ENCODE assay signal across 11 cellular contexts in the genomic region with DNA sequence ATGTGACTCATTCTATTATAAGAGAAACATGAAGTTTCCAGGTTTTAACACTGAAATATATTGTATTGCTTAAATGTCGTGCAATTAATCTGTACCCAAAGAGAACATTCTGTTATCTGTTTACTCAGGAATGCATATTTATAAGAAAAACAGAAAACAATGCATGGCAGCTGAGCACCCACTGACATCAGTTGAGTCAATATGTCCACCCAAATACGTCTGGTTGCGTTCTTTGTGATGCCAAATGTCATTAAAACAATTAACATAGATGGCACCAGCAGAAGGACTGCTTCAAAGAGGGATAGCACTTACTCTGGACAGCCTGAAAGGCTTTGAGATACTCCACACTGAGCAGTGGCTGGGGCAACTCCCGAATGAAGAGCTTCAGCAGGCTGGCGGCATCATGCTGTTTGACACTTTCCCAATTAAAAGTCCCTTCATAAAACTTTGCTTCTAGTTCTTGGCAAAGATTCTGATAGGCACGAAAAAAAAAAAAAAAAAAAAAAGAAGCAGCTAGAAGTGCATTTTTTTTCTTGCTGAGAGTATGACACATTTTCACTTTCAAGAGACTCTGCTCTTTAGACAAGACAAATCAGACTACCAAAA.
A peak's percentile ranks its signal among the peaks of the same experiment; 100 is the strongest.
DNase-seq lines count a peak whose midpoint lies in the region; ATAC-seq, FAIRE-seq and TF ChIP-seq lines count a peak whose summit lies in the region.
"Had no signal": no experiment of that assay in that cellular context is flagged by ENCODE, and none has a peak within 500 bp of the region (broad histone marks: within the 10 kb centered on the region; RNA-seq: fewer than 3 reads in every experiment).

No MANE protein-coding gene starts in this region.

- peak; percentile 5 for FAIRE-seq in islet of Langerhans (lab: Jason Lieb, UNC)

- TF ChIP-seq CTCF in GM20000 (IDR thresholded peaks at IDR 0.05; ENCODE audit: extremely low read depth, missing control alignments): no peak

- peak; percentile 33 for DNase-seq in A172 (ENCODE audit: low spot score)
- peak; percentile 15 for DNase-seq in GM20000 (ENCODE audit: low spot score)
- DNase-seq in NOMO-1 treated with DMSO at 0.1 percent for 48 hours (lab: John Stamatoyannopoulos, UW; ENCODE audit: unreplicated experiment): no peak
- DNase-seq in NCI-H1436 (lab: John Stamatoyannopoulos, UW): no peak
- DNase-seq: activated CD8-positive, alpha-beta memory T cell treated with anti-CD3 and anti-CD28 coated beads, Interleukin-2, amount 50 U/mL, for 4 hours; DMS 273 treated with DMSO at 0.1 percent for 48 hours; erythroblast had no signal

- ATAC-seq in SK-N-SH treated with all-trans-retinoic acid at 6 μM for 48 hours (peak; percentile 51), HG03520 (IDR thresholded peaks at IDR 0.05; ENCODE audit: unreplicated experiment) (no peak), GM21447 (IDR thresholded peaks at IDR 0.05; ENCODE audit: unreplicated experiment) (no peak)

TF ChIP-seq in SK-N-SH treated with all-trans-retinoic acid at 6 μM for 48 hours, 23 proteins besides CTCF, POLR2A, EP300 and RAD21:
- no peak for TF ChIP-seq ZNF70 (CRISPR knock-in tag; IDR thresholded peaks at IDR 0.05)
- TF ChIP-seq ISL1 (CRISPR knock-in tag; IDR thresholded peaks at IDR 0.05): no peak
- TF ChIP-seq, protein P1, sequence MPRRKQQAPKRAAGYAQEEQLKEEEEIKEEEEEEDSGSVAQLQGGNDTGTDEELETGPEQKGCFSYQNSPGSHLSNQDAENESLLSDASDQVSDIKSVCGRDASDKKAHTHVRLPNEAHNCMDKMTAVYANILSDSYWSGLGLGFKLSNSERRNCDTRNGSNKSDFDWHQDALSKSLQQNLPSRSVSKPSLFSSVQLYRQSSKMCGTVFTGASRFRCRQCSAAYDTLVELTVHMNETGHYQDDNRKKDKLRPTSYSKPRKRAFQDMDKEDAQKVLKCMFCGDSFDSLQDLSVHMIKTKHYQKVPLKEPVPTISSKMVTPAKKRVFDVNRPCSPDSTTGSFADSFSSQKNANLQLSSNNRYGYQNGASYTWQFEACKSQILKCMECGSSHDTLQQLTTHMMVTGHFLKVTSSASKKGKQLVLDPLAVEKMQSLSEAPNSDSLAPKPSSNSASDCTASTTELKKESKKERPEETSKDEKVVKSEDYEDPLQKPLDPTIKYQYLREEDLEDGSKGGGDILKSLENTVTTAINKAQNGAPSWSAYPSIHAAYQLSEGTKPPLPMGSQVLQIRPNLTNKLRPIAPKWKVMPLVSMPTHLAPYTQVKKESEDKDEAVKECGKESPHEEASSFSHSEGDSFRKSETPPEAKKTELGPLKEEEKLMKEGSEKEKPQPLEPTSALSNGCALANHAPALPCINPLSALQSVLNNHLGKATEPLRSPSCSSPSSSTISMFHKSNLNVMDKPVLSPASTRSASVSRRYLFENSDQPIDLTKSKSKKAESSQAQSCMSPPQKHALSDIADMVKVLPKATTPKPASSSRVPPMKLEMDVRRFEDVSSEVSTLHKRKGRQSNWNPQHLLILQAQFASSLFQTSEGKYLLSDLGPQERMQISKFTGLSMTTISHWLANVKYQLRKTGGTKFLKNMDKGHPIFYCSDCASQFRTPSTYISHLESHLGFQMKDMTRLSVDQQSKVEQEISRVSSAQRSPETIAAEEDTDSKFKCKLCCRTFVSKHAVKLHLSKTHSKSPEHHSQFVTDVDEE (CRISPR knock-in tag; IDR thresholded peaks at IDR 0.05): no peak
- no peak for TF ChIP-seq ZFP30 (CRISPR knock-in tag; IDR thresholded peaks at IDR 0.05)
- no peak for TF ChIP-seq CSDC2 (CRISPR knock-in tag; IDR thresholded peaks at IDR 0.05)
- no peak for TF ChIP-seq GLIS3 (CRISPR knock-in tag; IDR thresholded peaks at IDR 0.05)
- TF ChIP-seq, protein P2, sequence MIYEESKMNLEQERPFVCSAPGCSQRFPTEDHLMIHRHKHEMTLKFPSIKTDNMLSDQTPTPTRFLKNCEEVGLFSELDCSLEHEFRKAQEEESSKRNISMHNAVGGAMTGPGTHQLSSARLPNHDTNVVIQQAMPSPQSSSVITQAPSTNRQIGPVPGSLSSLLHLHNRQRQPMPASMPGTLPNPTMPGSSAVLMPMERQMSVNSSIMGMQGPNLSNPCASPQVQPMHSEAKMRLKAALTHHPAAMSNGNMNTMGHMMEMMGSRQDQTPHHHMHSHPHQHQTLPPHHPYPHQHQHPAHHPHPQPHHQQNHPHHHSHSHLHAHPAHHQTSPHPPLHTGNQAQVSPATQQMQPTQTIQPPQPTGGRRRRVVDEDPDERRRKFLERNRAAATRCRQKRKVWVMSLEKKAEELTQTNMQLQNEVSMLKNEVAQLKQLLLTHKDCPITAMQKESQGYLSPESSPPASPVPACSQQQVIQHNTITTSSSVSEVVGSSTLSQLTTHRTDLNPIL (CRISPR knock-in tag; IDR thresholded peaks at IDR 0.05; ENCODE audit: low read depth): no peak
- TF ChIP-seq, protein P3, sequence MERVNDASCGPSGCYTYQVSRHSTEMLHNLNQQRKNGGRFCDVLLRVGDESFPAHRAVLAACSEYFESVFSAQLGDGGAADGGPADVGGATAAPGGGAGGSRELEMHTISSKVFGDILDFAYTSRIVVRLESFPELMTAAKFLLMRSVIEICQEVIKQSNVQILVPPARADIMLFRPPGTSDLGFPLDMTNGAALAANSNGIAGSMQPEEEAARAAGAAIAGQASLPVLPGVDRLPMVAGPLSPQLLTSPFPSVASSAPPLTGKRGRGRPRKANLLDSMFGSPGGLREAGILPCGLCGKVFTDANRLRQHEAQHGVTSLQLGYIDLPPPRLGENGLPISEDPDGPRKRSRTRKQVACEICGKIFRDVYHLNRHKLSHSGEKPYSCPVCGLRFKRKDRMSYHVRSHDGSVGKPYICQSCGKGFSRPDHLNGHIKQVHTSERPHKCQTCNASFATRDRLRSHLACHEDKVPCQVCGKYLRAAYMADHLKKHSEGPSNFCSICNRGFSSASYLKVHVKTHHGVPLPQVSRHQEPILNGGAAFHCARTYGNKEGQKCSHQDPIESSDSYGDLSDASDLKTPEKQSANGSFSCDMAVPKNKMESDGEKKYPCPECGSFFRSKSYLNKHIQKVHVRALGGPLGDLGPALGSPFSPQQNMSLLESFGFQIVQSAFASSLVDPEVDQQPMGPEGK (CRISPR knock-in tag; IDR thresholded peaks at IDR 0.05; ENCODE audit: borderline replicate concordance): no peak
- no peak for TF ChIP-seq ZFP3 (CRISPR knock-in tag; IDR thresholded peaks at IDR 0.05)
- no peak for TF ChIP-seq ESRRG (CRISPR knock-in tag; IDR thresholded peaks at IDR 0.05)
- no peak for TF ChIP-seq RARB (CRISPR knock-in tag; IDR thresholded peaks at IDR 0.05)
- TF ChIP-seq TCF4 (CRISPR knock-in tag; IDR thresholded peaks at IDR 0.05; ENCODE audit: borderline replicate concordance): no peak

Comparison
In these comparisons a context has a peak if more than half of its experiments do, and no peak if none do; other contexts are left out.
1. DNase-seq: peak in A172 (single experiment) and GM20000 (single experiment); none in NOMO-1 treated with DMSO at 0.1 percent for 48 hours (single experiment) and NCI-H1436 (single experiment).